Comparison of ENCODE assay signal across 23 cellular contexts in the genomic region with DNA sequence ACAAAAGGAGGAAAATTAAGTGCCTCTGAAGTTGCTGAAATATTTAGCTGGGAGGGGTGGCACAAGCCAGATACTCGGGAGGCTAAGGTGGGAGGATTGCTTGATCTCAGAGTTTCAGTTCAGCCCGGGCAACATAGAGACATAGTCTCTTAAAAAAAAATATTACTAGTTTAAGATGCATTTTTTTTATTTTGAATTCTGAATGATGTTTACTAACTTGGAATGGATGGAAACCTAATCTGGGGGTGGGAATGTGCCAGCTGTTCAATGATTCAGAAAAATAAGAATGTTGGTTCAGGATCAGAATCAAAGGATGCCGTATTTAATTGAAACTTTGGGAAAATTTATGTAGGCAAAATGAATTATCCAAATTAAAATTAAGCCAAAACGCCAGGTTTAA.
DNase-seq lines count a peak whose midpoint lies in the region; ATAC-seq and TF ChIP-seq lines count a peak whose summit lies in the region.
"Had no signal": no experiment of that assay in that cellular context is flagged by ENCODE, and none has a peak within 500 bp of the region (broad histone marks: within the 10 kb centered on the region; RNA-seq: fewer than 3 reads in every experiment).

No MANE protein-coding gene starts in this region.

- H3K4me1 ChIP-seq in uterus, result no peaks in the 10 kb centered on the region

- no peaks in the 10 kb centered on the region for H3K36me3 ChIP-seq in uterus
- H3K36me3 ChIP-seq: tibial nerve had no signal

- peak overlapping the region; percentile 19 to 29 for H3K4me3 ChIP-seq in uterus
- H3K4me3 ChIP-seq: hepatocyte had no signal

- intact Hi-C loops in activated CD4-positive, alpha-beta T cell treated with anti-CD3 and anti-CD28 coated beads, Interleukin-2, amount 10 ng/mL, durations not matched to agents 24 days and 14 days (cut with micrococcal nuclease), result no loop called here
- intact Hi-C loops in uterus (cut with DNase I; ENCODE audit: low total_unique reads), result no loop called here

- peak; percentile 5 for DNase-seq in activated CD4-positive, alpha-beta T cell treated with anti-CD3 and anti-CD28 coated beads, Interleukin-2, amount 10 ng/mL, durations not matched to agents 24 days and 14 days
- DNase-seq in activated CD4-positive, alpha-beta T cell treated with anti-CD3 and anti-CD28 coated beads, Interleukin-2, amount 50 U/mL, for 48 hours, result no peak
- DNase-seq in fibroblast of peridontal ligament (ENCODE audit: extremely low read depth) (peak; percentile 42), osteocyte (ENCODE audit: extremely low spot score, unreplicated experiment) (no peak), uterus (no peak), omental fat pad (ENCODE audit: low spot score) (no peak)
- no peak for DNase-seq in stimulated activated naive CD8-positive, alpha-beta T cell treated with anti-CD3 and anti-CD28 coated beads, Interleukin-15, amount 100 ng/mL, for 72 hours
- DNase-seq in activated CD4-positive, alpha-beta T cell treated with anti-CD3 and anti-CD28 coated beads, Interleukin-2, amount 10 ng/mL, durations not matched to agents 7 days and 5 days, result no peak
- DNase-seq: 8988T; activated CD4-positive, alpha-beta memory T cell treated with anti-CD3 and anti-CD28 coated beads, Interleukin-2, amount 10 ng/mL, durations not matched to agents 7 days and 5 days; activated naive CD4-positive, alpha-beta T cell treated with anti-CD3 and anti-CD28 coated beads for 36 hours; activated T-cell treated with anti-CD3 and anti-CD28 coated beads, Interleukin-2, amount 50 U/mL, for 1 hour; cerebellar nuclear complex; islet precursor cell; mammary epithelial cell; naive thymus-derived CD4-positive, alpha-beta T cell; SIG-M5; stimulated activated CD4-positive, alpha-beta T cell treated with anti-CD3 and anti-CD28 coated beads, Interleukin-15, amount 100 ng/mL, for 24 hours had no signal

- ATAC-seq in stimulated activated naive CD8-positive, alpha-beta T cell treated with anti-CD3 and anti-CD28 coated beads, Interleukin-15, amount 100 ng/mL, for 72 hours, result no peak
- ATAC-seq in omental fat pad (ENCODE audit: low FRiP score), result no peak
- ATAC-seq: HepG2; naive thymus-derived CD4-positive, alpha-beta T cell; stimulated activated effector memory CD8-positive, alpha-beta T cell treated with anti-CD3 and anti-CD28 coated beads, Interleukin-12 subunit alpha, Interleukin-12 subunit beta, amount 100 ng/mL, for 72 hours had no signal

- CTCF ChIA-PET in activated CD4-positive, alpha-beta T cell treated with anti-CD3 and anti-CD28 coated beads, Interleukin-2, amount 10 ng/mL, durations not matched to agents 7 days and 5 days (lab: Charles Lee), result no interaction called here

- H3K27ac ChIP-seq in uterus, result peak overlapping the region; percentile 68 to 73
- H3K27ac ChIP-seq: hepatocyte, VCaP had no signal

- POLR2A ChIA-PET in activated CD4-positive, alpha-beta T cell treated with anti-CD3 and anti-CD28 coated beads, Interleukin-2, amount 10 ng/mL, durations not matched to agents 7 days and 5 days (lab: Charles Lee), result no interaction called here

- no peak overlapping the region for H3K27ac Mint-ChIP-seq in activated CD4-positive, alpha-beta T cell treated with anti-CD3 and anti-CD28 coated beads, Interleukin-2, amount 10 ng/mL, durations not matched to agents 24 days and 14 days
- H3K27ac Mint-ChIP-seq in osteocyte (ENCODE audit: unreplicated experiment), result no peak overlapping the region
- no peak overlapping the region for H3K27ac Mint-ChIP-seq in stimulated activated naive CD8-positive, alpha-beta T cell treated with anti-CD3 and anti-CD28 coated beads, Interleukin-15, amount 100 ng/mL, for 72 hours
- H3K27ac Mint-ChIP-seq in activated CD4-positive, alpha-beta T cell treated with anti-CD3 and anti-CD28 coated beads, Interleukin-2, amount 10 ng/mL, durations not matched to agents 7 days and 5 days, result no peak overlapping the region
- H3K27ac Mint-ChIP-seq: activated CD4-positive, alpha-beta memory T cell treated with anti-CD3 and anti-CD28 coated beads, Interleukin-2, amount 10 ng/mL, durations not matched to agents 7 days and 5 days; activated naive CD4-positive, alpha-beta T cell treated with anti-CD3 and anti-CD28 coated beads for 36 hours; naive thymus-derived CD4-positive, alpha-beta T cell; stimulated activated effector memory CD8-positive, alpha-beta T cell treated with anti-CD3 and anti-CD28 coated beads, Interleukin-12 subunit alpha, Interleukin-12 subunit beta, amount 100 ng/mL, for 72 hours had no signal

- H3K9me3 ChIP-seq in uterus, result no peaks in the 10 kb centered on the region
- H3K9me3 ChIP-seq: tibial nerve had no signal

- no peaks in the 10 kb centered on the region for H3K4me1 Mint-ChIP-seq in activated CD4-positive, alpha-beta T cell treated with anti-CD3 and anti-CD28 coated beads, Interleukin-2, amount 10 ng/mL, durations not matched to agents 24 days and 14 days
- peaks cover 9% of the 10 kb centered on the region for H3K4me1 Mint-ChIP-seq in osteocyte (ENCODE audit: unreplicated experiment)
- H3K4me1 Mint-ChIP-seq in stimulated activated naive CD8-positive, alpha-beta T cell treated with anti-CD3 and anti-CD28 coated beads, Interleukin-15, amount 100 ng/mL, for 72 hours, result no peaks in the 10 kb centered on the region
- H3K4me1 Mint-ChIP-seq in activated CD4-positive, alpha-beta T cell treated with anti-CD3 and anti-CD28 coated beads, Interleukin-2, amount 10 ng/mL, durations not matched to agents 7 days and 5 days, result no peaks in the 10 kb centered on the region
- H3K4me1 Mint-ChIP-seq: activated CD4-positive, alpha-beta memory T cell treated with anti-CD3 and anti-CD28 coated beads, Interleukin-2, amount 10 ng/mL, durations not matched to agents 7 days and 5 days; naive thymus-derived CD4-positive, alpha-beta T cell; stimulated activated effector memory CD8-positive, alpha-beta T cell treated with anti-CD3 and anti-CD28 coated beads, Interleukin-12 subunit alpha, Interleukin-12 subunit beta, amount 100 ng/mL, for 72 hours had no signal

- H3K4me3 Mint-ChIP-seq in activated CD4-positive, alpha-beta T cell treated with anti-CD3 and anti-CD28 coated beads, Interleukin-2, amount 10 ng/mL, durations not matched to agents 24 days and 14 days, result no peak overlapping the region
- peak overlapping the region; percentile 20 for H3K4me3 Mint-ChIP-seq in osteocyte (ENCODE audit: unreplicated experiment)
- no peak overlapping the region for H3K4me3 Mint-ChIP-seq in stimulated activated naive CD8-positive, alpha-beta T cell treated with anti-CD3 and anti-CD28 coated beads, Interleukin-15, amount 100 ng/mL, for 72 hours
- no peak overlapping the region for H3K4me3 Mint-ChIP-seq in activated CD4-positive, alpha-beta T cell treated with anti-CD3 and anti-CD28 coated beads, Interleukin-2, amount 10 ng/mL, durations not matched to agents 7 days and 5 days
- H3K4me3 Mint-ChIP-seq: activated CD4-positive, alpha-beta memory T cell treated with anti-CD3 and anti-CD28 coated beads, Interleukin-2, amount 10 ng/mL, durations not matched to agents 7 days and 5 days; activated naive CD4-positive, alpha-beta T cell treated with anti-CD3 and anti-CD28 coated beads for 36 hours; naive thymus-derived CD4-positive, alpha-beta T cell; stimulated activated effector memory CD8-positive, alpha-beta T cell treated with anti-CD3 and anti-CD28 coated beads, Interleukin-12 subunit alpha, Interleukin-12 subunit beta, amount 100 ng/mL, for 72 hours had no signal

- no peaks in the 10 kb centered on the region for H3K27me3 Mint-ChIP-seq in activated CD4-positive, alpha-beta T cell treated with anti-CD3 and anti-CD28 coated beads, Interleukin-2, amount 10 ng/mL, durations not matched to agents 24 days and 14 days
- H3K27me3 Mint-ChIP-seq in osteocyte (ENCODE audit: unreplicated experiment), result peaks cover 7% of the 10 kb centered on the region
- H3K27me3 Mint-ChIP-seq in stimulated activated naive CD8-positive, alpha-beta T cell treated with anti-CD3 and anti-CD28 coated beads, Interleukin-15, amount 100 ng/mL, for 72 hours, result peaks cover 8% of the 10 kb centered on the region
- no peaks in the 10 kb centered on the region for H3K27me3 Mint-ChIP-seq in activated CD4-positive, alpha-beta T cell treated with anti-CD3 and anti-CD28 coated beads, Interleukin-2, amount 10 ng/mL, durations not matched to agents 7 days and 5 days

- H3K27me3 ChIP-seq in uterus, result no peaks in the 10 kb centered on the region
- H3K27me3 ChIP-seq: hepatocyte, tibial nerve had no signal

- no peak for TF ChIP-seq CTCF in osteocyte (IDR thresholded peaks at IDR 0.05)
- TF ChIP-seq CTCF in uterus (IDR thresholded peaks at IDR 0.05), result no peak
- TF ChIP-seq CTCF in omental fat pad (IDR thresholded peaks at IDR 0.05), result no peak

- no peak for TF ChIP-seq POLR2A in uterus (IDR thresholded peaks at IDR 0.05)

- no peaks in the 10 kb centered on the region for H3K9me3 Mint-ChIP-seq in activated CD4-positive, alpha-beta T cell treated with anti-CD3 and anti-CD28 coated beads, Interleukin-2, amount 10 ng/mL, durations not matched to agents 24 days and 14 days
- H3K9me3 Mint-ChIP-seq in osteocyte (ENCODE audit: unreplicated experiment), result no peaks in the 10 kb centered on the region
- no peaks in the 10 kb centered on the region for H3K9me3 Mint-ChIP-seq in stimulated activated naive CD8-positive, alpha-beta T cell treated with anti-CD3 and anti-CD28 coated beads, Interleukin-15, amount 100 ng/mL, for 72 hours
- H3K9me3 Mint-ChIP-seq in activated CD4-positive, alpha-beta T cell treated with anti-CD3 and anti-CD28 coated beads, Interleukin-2, amount 10 ng/mL, durations not matched to agents 7 days and 5 days, result no peaks in the 10 kb centered on the region
- H3K9me3 Mint-ChIP-seq: activated CD4-positive, alpha-beta memory T cell treated with anti-CD3 and anti-CD28 coated beads, Interleukin-2, amount 10 ng/mL, durations not matched to agents 7 days and 5 days; activated naive CD4-positive, alpha-beta T cell treated with anti-CD3 and anti-CD28 coated beads for 36 hours; naive thymus-derived CD4-positive, alpha-beta T cell; stimulated activated effector memory CD8-positive, alpha-beta T cell treated with anti-CD3 and anti-CD28 coated beads, Interleukin-12 subunit alpha, Interleukin-12 subunit beta, amount 100 ng/mL, for 72 hours had no signal

- no peaks in the 10 kb centered on the region for H3K36me3 Mint-ChIP-seq in activated CD4-positive, alpha-beta T cell treated with anti-CD3 and anti-CD28 coated beads, Interleukin-2, amount 10 ng/mL, durations not matched to agents 24 days and 14 days (ENCODE audit: low read depth)
- H3K36me3 Mint-ChIP-seq in osteocyte (ENCODE audit: unreplicated experiment), result no peaks in the 10 kb centered on the region
- no peaks in the 10 kb centered on the region for H3K36me3 Mint-ChIP-seq in activated CD4-positive, alpha-beta T cell treated with anti-CD3 and anti-CD28 coated beads, Interleukin-2, amount 10 ng/mL, durations not matched to agents 7 days and 5 days (ENCODE audit: low read depth)
- H3K36me3 Mint-ChIP-seq: naive thymus-derived CD4-positive, alpha-beta T cell; stimulated activated effector memory CD8-positive, alpha-beta T cell treated with anti-CD3 and anti-CD28 coated beads, Interleukin-12 subunit alpha, Interleukin-12 subunit beta, amount 100 ng/mL, for 72 hours had no signal

Comparison
In these comparisons a context has a peak if more than half of its experiments do, and no peak if none do; other contexts are left out.
1. DNase-seq: peak in activated CD4-positive, alpha-beta T cell treated with anti-CD3 and anti-CD28 coated beads, Interleukin-2, amount 10 ng/mL, durations not matched to agents 24 days and 14 days (single experiment) and fibroblast of peridontal ligament (single experiment); none in activated CD4-positive, alpha-beta T cell treated with anti-CD3 and anti-CD28 coated beads, Interleukin-2, amount 50 U/mL, for 48 hours (0 of 2), osteocyte (single experiment), uterus (0 of 2), stimulated activated naive CD8-positive, alpha-beta T cell treated with anti-CD3 and anti-CD28 coated beads, Interleukin-15, amount 100 ng/mL, for 72 hours (0 of 2), omental fat pad (single experiment) and activated CD4-positive, alpha-beta T cell treated with anti-CD3 and anti-CD28 coated beads, Interleukin-2, amount 10 ng/mL, durations not matched to agents 7 days and 5 days (single experiment).